In the genomic region with DNA sequence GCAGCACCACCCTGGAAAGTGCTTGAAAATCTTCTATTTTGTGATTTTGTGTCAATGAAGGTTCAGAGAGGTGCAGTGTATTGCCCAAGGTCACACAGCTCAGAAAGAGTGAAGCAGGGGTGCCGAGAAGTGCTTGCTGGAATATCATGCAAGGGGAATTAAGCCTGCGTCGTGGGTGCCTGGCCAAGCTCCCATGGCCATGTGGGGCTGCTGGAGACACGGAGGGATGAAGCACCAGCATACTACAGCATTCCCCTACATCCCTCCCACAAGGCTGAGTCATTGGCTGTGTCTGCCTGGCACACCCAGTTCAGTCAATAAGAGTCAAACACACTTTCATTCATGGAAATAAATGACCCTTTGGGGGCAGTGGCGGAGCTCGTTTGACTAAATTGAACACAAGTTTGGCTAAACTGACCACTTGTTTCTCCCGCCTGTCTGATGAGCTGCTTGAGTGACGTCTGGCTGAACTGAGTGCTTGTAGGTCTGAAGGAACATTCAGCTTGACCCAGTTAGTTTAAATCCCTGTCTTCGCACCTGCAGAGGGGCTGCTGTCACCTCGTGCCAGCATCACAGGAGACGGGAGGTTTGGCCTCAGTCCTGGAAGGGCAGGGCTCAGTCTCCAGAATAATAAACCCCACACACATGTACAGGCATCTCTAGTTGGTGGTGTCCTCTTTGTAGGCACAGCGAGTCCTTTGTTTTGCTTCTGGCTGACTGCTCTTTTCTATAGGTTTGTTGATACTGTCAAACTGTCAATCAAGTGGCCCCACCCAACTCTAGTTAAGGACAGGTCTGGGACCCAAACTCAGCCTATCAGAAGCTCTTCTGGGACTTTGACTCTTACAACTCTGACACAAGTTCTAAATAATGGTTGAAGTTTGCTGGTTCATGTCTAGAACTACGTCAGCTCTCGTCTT, we compare ENCODE assay signal across 8 cellular contexts. TPM values are rescaled to one million over a fixed set of nuclear protein-coding genes. Genes with fewer than 3 reads are reported as not detected.
DNase-seq lines count a peak whose midpoint lies in the region; ATAC-seq lines count a peak whose summit lies in the region.
"Had no signal": no experiment of that assay in that cellular context is flagged by ENCODE, and none has a peak within 500 bp of the region (broad histone marks: within the 10 kb centered on the region; RNA-seq: fewer than 3 reads in every experiment).

No MANE protein-coding gene starts in this region.

- peak overlapping the region; percentile 19 for H3K4me2 ChIP-seq in skeletal muscle satellite cell (ENCODE audit: low read length)

- no peaks in the 10 kb centered on the region for H3K27me3 ChIP-seq in skeletal muscle satellite cell (ENCODE audit: control insufficient read depth, insufficient read depth, low read length)

- H3K4me3 ChIP-seq in skeletal muscle satellite cell (ENCODE audit: low read length) = no peak overlapping the region

- in situ Hi-C loops in SK-MEL-5 (cut with HindIII; ENCODE audit: low pct_unique_long_range_greater_than_20kb, low sequenced_read_pairs) (no loop called here), KBM-7 (cut with MboI; ENCODE audit: low pct_unique_long_range_greater_than_20kb, low sequenced_read_pairs) (no loop called here)

- no peak for ATAC-seq in HG03520 (IDR thresholded peaks at IDR 0.05; ENCODE audit: unreplicated experiment)

- peaks cover 28% of the 10 kb centered on the region for H3K4me1 ChIP-seq in skeletal muscle satellite cell (ENCODE audit: control insufficient read depth, insufficient read depth, low read length)

- no peaks in the 10 kb centered on the region for H3K36me3 ChIP-seq in skeletal muscle satellite cell (ENCODE audit: insufficient read depth, low read length)

- peak; percentile 92 for DNase-seq in HCEC 1CT
- DNase-seq in SK-MEL-5 (ENCODE audit: low read depth, low spot score) = peak; percentile 59
- DNase-seq in glomerular visceral epithelial cell (ENCODE audit: extremely low spot score) = peak; percentile 87
- DNase-seq in KBM-7 = no peak
- no peak for DNase-seq in activated CD4-positive, alpha-beta T cell treated with anti-CD3 and anti-CD28 coated beads for 4 hours
- DNase-seq: activated naive CD8-positive, alpha-beta T cell treated with anti-CD3 and anti-CD28 coated beads for 36 hours had no signal

- no peaks in the 10 kb centered on the region for H3K9me3 ChIP-seq in skeletal muscle satellite cell (replicated peaks; ENCODE audit: low read length)

- H3K9ac ChIP-seq in skeletal muscle satellite cell (ENCODE audit: low read depth, low read length) = no peak overlapping the region

RNA-seq across cellular contexts. Expression of gene TGM2, which starts 8.4 kb away (rescaled TPM):
- 5.6 and 7.0 TPM in 2 replicates for total RNA-seq in SK-MEL-5 (2014; rRNA removed; shearing (Covaris generic))
- 6.9 and 10.8 TPM in 2 replicates for polyA plus RNA-seq in SK-MEL-5 (2015; cell fraction: cytosol; rRNA removed)
- polyA plus RNA-seq in SK-MEL-5 (2015; cell fraction: nucleus; rRNA removed) = 0.62 and 3.6 TPM in 2 replicates
- 1.8 and 4.2 TPM in 2 replicates for total RNA-seq in skeletal muscle satellite cell (2012; rRNA removed)
- total RNA-seq: activated naive CD8-positive, alpha-beta T cell treated with anti-CD3 and anti-CD28 coated beads for 36 hours had no signal

Comparison
In these comparisons a context has a peak if more than half of its experiments do, and no peak if none do; other contexts are left out.
1. DNase-seq: peak in HCEC 1CT (single experiment), SK-MEL-5 (single experiment) and glomerular visceral epithelial cell (single experiment); none in KBM-7 (single experiment) and activated CD4-positive, alpha-beta T cell treated with anti-CD3 and anti-CD28 coated beads for 4 hours (0 of 2).